ENCODE assay signal across 10 cellular contexts in the genomic region with DNA sequence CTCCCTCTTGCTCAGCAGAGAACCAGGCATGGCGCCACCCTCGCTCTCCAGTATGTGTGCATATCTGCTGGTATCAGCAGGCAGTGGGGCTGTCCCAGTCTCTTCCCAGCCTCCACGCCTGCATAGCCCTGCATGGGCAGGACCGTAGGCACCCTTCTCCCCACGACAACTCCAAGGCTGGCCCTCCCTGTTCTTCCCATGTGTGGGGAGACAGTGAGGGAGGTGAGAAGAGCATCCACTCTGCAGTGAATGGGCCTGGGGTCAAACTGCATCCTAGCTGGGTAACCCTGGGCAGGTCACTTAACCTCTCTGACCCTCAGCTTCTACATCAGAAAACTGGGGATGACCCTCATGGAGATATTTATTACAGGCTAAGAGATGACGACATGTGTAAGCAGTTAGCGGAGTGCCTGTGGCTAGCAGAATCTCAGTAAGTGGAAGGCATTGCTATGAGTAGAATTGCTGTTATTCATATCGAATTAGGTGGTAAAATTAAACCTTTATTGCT. TPM values are rescaled to one million over a fixed set of nuclear protein-coding genes. Genes with fewer than 3 reads are reported as not detected.
A peak's percentile ranks its signal among the peaks of the same experiment; 100 is the strongest.
DNase-seq lines count a peak whose midpoint lies in the region; ATAC-seq and TF ChIP-seq lines count a peak whose summit lies in the region.
"Had no signal": no experiment of that assay in that cellular context is flagged by ENCODE, and none has a peak within 500 bp of the region (broad histone marks: within the 10 kb centered on the region; RNA-seq: fewer than 3 reads in every experiment).

No MANE protein-coding gene starts in this region.

- intact Hi-C loops in transverse colon (cut with DNase I; ENCODE audit: low total_unique reads) = no loop called here

- WGBS in transverse colon (ENCODE audit: low coverage in 1 of 2), 2 donors = 59 to 66% methylated on average over 5 to 8 of the region's 8 CpGs

- H3K36me3 Mint-ChIP-seq in brain = no peaks in the 10 kb centered on the region
- H3K36me3 Mint-ChIP-seq: activated CD8-positive, alpha-beta memory T cell treated with anti-CD3 and anti-CD28 coated beads, Interleukin-2, amount 10 ng/mL, durations not matched to agents 7 days and 5 days had no signal

- in situ Hi-C loops in transverse colon (cut with MboI; ENCODE audit: low pct_ligation_motif_present in 1 of 4, low pct_unique_long_range_greater_than_20kb in 1 of 4, low sequenced_read_pairs in 3 of 4) = no loop called here

- no peak overlapping the region for H2AFZ ChIP-seq in Karpas-422 (ENCODE audit: low read length)

- H3K4me3 ChIP-seq in transverse colon (no peak overlapping the region), Karpas-422 (ENCODE audit: low read length) (no peak overlapping the region)

- no peaks in the 10 kb centered on the region for H4K20me1 ChIP-seq in Karpas-422 (ENCODE audit: insufficient read depth, low read depth, low read length)

- TF ChIP-seq POLR2A in transverse colon (IDR thresholded peaks at IDR 0.05) = no peak

- H3K9ac ChIP-seq in Karpas-422 (ENCODE audit: low read length) = no peak overlapping the region

- no peak overlapping the region for H3K27ac ChIP-seq in transverse colon
- no peak overlapping the region for H3K27ac ChIP-seq in Karpas-422 (ENCODE audit: low read length)

- TF ChIP-seq EP300 in transverse colon (IDR thresholded peaks at IDR 0.05; ENCODE audit: low read depth) = no peak

- no peak overlapping the region for H3K4me2 ChIP-seq in Karpas-422 (ENCODE audit: low read depth, low read length, poor library complexity, severe bottlenecking)

- peaks cover 11% of the 10 kb centered on the region for H3K27me3 Mint-ChIP-seq in brain

- H3K4me3 Mint-ChIP-seq in brain = no peak overlapping the region
- H3K4me3 Mint-ChIP-seq: activated CD8-positive, alpha-beta memory T cell treated with anti-CD3 and anti-CD28 coated beads, Interleukin-2, amount 10 ng/mL, durations not matched to agents 7 days and 5 days had no signal

- H3K4me1 ChIP-seq in transverse colon (peaks cover 0 to 12% (median 7%) of the 10 kb centered on the region in 4 donors), Karpas-422 (ENCODE audit: low read length) (peaks cover 7% of the 10 kb centered on the region; the same call in 1 of the 2 replicates)

- H3K9me3 Mint-ChIP-seq in brain = peaks cover 2 to 13% (median 4%) of the 10 kb centered on the region in 5 experiments

- TF ChIP-seq CTCF in brain (conservative IDR thresholded peaks at IDR 0.05) (no peak), transverse colon (IDR thresholded peaks at IDR 0.05) (no peak)

- H3K27ac Mint-ChIP-seq in brain = peak overlapping the region in 3 of 5 experiments; percentile 86 to 93 (median 91)
- H3K27ac Mint-ChIP-seq: activated CD8-positive, alpha-beta memory T cell treated with anti-CD3 and anti-CD28 coated beads, Interleukin-2, amount 10 ng/mL, durations not matched to agents 7 days and 5 days had no signal

- H3K9me3 ChIP-seq in transverse colon (no peaks in the 10 kb centered on the region), Karpas-422 (ENCODE audit: low read length) (no peaks in the 10 kb centered on the region)

- H3K27me3 ChIP-seq in transverse colon = no peaks in the 10 kb centered on the region
- no peaks in the 10 kb centered on the region for H3K27me3 ChIP-seq in Karpas-422 (ENCODE audit: low read length)

- H3K4me1 Mint-ChIP-seq in brain = peaks cover 72% of the 10 kb centered on the region
- H3K4me1 Mint-ChIP-seq: activated CD8-positive, alpha-beta memory T cell treated with anti-CD3 and anti-CD28 coated beads, Interleukin-2, amount 10 ng/mL, durations not matched to agents 7 days and 5 days had no signal

- H3K36me3 ChIP-seq in transverse colon = no peaks in the 10 kb centered on the region
- no peaks in the 10 kb centered on the region for H3K36me3 ChIP-seq in Karpas-422 (ENCODE audit: insufficient read depth, low read length)

- DNase-seq in stimulated activated naive CD8-positive, alpha-beta T cell treated with anti-CD3 and anti-CD28 coated beads, Interleukin-15, Interleukin-2, amounts not matched to agents 100 U/mL and 50 U/mL, for 24 hours = no peak
- no peak for DNase-seq in transverse colon
- DNase-seq in DMS114 treated with DMSO at 0.1 percent for 48 hours (lab: John Stamatoyannopoulos, UW; ENCODE audit: unreplicated experiment) = no peak
- no peak for DNase-seq in Karpas-422
- DNase-seq in mucosa of gallbladder (ENCODE audit: low spot score) = no peak
- DNase-seq: activated CD8-positive, alpha-beta memory T cell treated with anti-CD3 and anti-CD28 coated beads, Interleukin-2, amount 10 ng/mL, durations not matched to agents 7 days and 5 days; NCI-H1694 treated with DMSO at 0.1 percent for 48 hours had no signal

- peak; percentile 55 for ATAC-seq in GM19351 (IDR thresholded peaks at IDR 0.05; ENCODE audit: unreplicated experiment)
- ATAC-seq in HG03095 (IDR thresholded peaks at IDR 0.05; ENCODE audit: unreplicated experiment) = peak; percentile 36
- peak; percentile 48 for ATAC-seq in stimulated activated naive CD8-positive, alpha-beta T cell treated with anti-CD3 and anti-CD28 coated beads, Interleukin-15, Interleukin-2, amounts not matched to agents 100 U/mL and 50 U/mL, for 24 hours
- ATAC-seq: activated CD8-positive, alpha-beta memory T cell treated with anti-CD3 and anti-CD28 coated beads, Interleukin-2, amount 10 ng/mL, durations not matched to agents 7 days and 5 days had no signal

- H3K79me2 ChIP-seq in Karpas-422 (ENCODE audit: low read length) = no peaks in the 10 kb centered on the region

- no peaks in the 10 kb centered on the region for H3K9me2 ChIP-seq in Karpas-422 (replicated peaks; ENCODE audit: insufficient read depth, low read length)

RNA-seq across cellular contexts. Expression of gene SSUH2, which starts 13.3 kb away (rescaled TPM):
- not detected for polyA plus RNA-seq in brain (ENCODE audit: insufficient read depth, low read depth, low replicate concordance)
- total RNA-seq in transverse colon (1 to 10 TPM in 2 of 4 donors, not detected in 2; 2.9 to 4.1 TPM), mucosa of gallbladder (2.8 TPM)
- total RNA-seq in Karpas-422 (2014; rRNA removed; shearing (Covaris generic); ENCODE audit: low replicate concordance) = 0.22 and 0.90 TPM in 2 replicates
